Comparison of ENCODE assay signal across 16 cellular contexts in the genomic region with DNA sequence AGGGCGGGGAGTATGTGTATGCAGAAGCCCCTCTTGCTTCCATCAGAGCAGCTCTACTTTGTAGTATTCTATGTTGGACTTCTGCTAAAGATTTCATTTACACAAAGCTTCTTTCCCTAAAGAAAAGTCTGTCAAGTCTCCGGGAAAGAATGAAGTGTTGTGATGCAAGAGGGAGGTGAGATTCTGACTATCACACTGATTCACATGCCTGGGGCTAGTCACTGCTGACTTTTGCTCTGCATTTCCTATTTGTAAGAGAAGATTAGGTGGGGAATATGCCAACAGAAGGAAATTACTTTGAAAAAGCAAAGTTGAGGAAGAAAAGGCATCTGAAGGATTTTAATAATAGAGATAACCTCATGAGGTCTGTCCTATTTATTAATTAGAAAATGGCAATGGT.
DNase-seq lines count a peak whose midpoint lies in the region; ATAC-seq and TF ChIP-seq lines count a peak whose summit lies in the region.
"Had no signal": no experiment of that assay in that cellular context is flagged by ENCODE, and none has a peak within 500 bp of the region (broad histone marks: within the 10 kb centered on the region; RNA-seq: fewer than 3 reads in every experiment).

No MANE protein-coding gene starts in this region.

- intact Hi-C loops in uterus (cut with DNase I; ENCODE audit: low total_unique reads), result no loop called here

- no peak for DNase-seq in activated T-cell treated with anti-CD3 and anti-CD28 coated beads, Interleukin-2, amount 50 U/mL, for 72 hours
- DNase-seq in activated T-cell treated with anti-CD3 and anti-CD28 coated beads, Interleukin-2, amount 50 U/mL, for 4 hours, result no peak
- DNase-seq in RWPE1 (ENCODE audit: low spot score), result peak; percentile 66
- peak; percentile 63 for DNase-seq in fibroblast of mammary gland (ENCODE audit: low read depth)
- peak; percentile 65 for DNase-seq in renal cortical epithelial cell (ENCODE audit: low read depth)
- no peak for DNase-seq in uterus
- no peak for DNase-seq in stimulated activated CD4-positive, alpha-beta T cell treated with anti-CD3 and anti-CD28 coated beads, Interleukin-15, amount 100 ng/mL, for 24 hours
- DNase-seq: activated CD4-positive, CD25-positive, alpha-beta regulatory T cell; activated gamma-delta T cell; DND-41; hypothalamus; midbrain; NCI-H1048; NCI-H446 treated with DMSO at 0.1 percent for 48 hours had no signal

- CTCF ChIA-PET in RWPE1 (lab: Yijun Ruan, JAX), result no interaction called here

- H3K4me3 Mint-ChIP-seq in activated T-cell treated with anti-CD3 and anti-CD28 coated beads, Interleukin-2, amount 50 U/mL, for 72 hours, result no peak overlapping the region
- H3K4me3 Mint-ChIP-seq in activated T-cell treated with anti-CD3 and anti-CD28 coated beads, Interleukin-2, amount 50 U/mL, for 4 hours, result no peak overlapping the region
- H3K4me3 Mint-ChIP-seq: dendritic cell treated with granulocyte-macrophage colony-stimulating factor and Interleukin-4, amounts not matched to agents 40 ng/mL and 50 ng/mL, for 4 days had no signal

- H3K4me1 ChIP-seq in uterus, result no peaks in the 10 kb centered on the region

- H3K27ac Mint-ChIP-seq in activated T-cell treated with anti-CD3 and anti-CD28 coated beads, Interleukin-2, amount 50 U/mL, for 72 hours, result peak overlapping the region; percentile 71
- H3K27ac Mint-ChIP-seq: dendritic cell treated with granulocyte-macrophage colony-stimulating factor and Interleukin-4, amounts not matched to agents 40 ng/mL and 50 ng/mL, for 4 days had no signal

- no peak for TF ChIP-seq CTCF in RWPE1 (conservative IDR thresholded peaks at IDR 0.05; ENCODE audit: low read depth)
- TF ChIP-seq CTCF in fibroblast of mammary gland (conservative IDR thresholded peaks at IDR 0.05; ENCODE audit: control insufficient read depth, insufficient read depth, low read depth, low read length), result no peak
- TF ChIP-seq CTCF in uterus (IDR thresholded peaks at IDR 0.05), result no peak

- POLR2A ChIA-PET in RWPE1 (lab: Yijun Ruan, JAX; ENCODE audit: low non-redundant PET), result no interaction called here

- no peaks in the 10 kb centered on the region for H3K27me3 ChIP-seq in uterus

- H3K4me1 Mint-ChIP-seq in activated T-cell treated with anti-CD3 and anti-CD28 coated beads, Interleukin-2, amount 50 U/mL, for 72 hours (ENCODE audit: low read depth), result no peaks in the 10 kb centered on the region
- H3K4me1 Mint-ChIP-seq in activated T-cell treated with anti-CD3 and anti-CD28 coated beads, Interleukin-2, amount 50 U/mL, for 4 hours (ENCODE audit: low read depth), result no peaks in the 10 kb centered on the region

- ATAC-seq in activated T-cell treated with anti-CD3 and anti-CD28 coated beads, Interleukin-2, amount 50 U/mL, for 72 hours (replicated peaks in 1 of 2), result no peak
- ATAC-seq in activated T-cell treated with anti-CD3 and anti-CD28 coated beads, Interleukin-2, amount 50 U/mL, for 4 hours, result no peak
- ATAC-seq in HG02678 (IDR thresholded peaks at IDR 0.05; ENCODE audit: unreplicated experiment), result no peak

- no peaks in the 10 kb centered on the region for H3K27me3 Mint-ChIP-seq in activated T-cell treated with anti-CD3 and anti-CD28 coated beads, Interleukin-2, amount 50 U/mL, for 72 hours (ENCODE audit: low read depth)
- H3K27me3 Mint-ChIP-seq in activated T-cell treated with anti-CD3 and anti-CD28 coated beads, Interleukin-2, amount 50 U/mL, for 4 hours (ENCODE audit: low read depth), result no peaks in the 10 kb centered on the region
- H3K27me3 Mint-ChIP-seq: dendritic cell treated with granulocyte-macrophage colony-stimulating factor and Interleukin-4, amounts not matched to agents 40 ng/mL and 50 ng/mL, for 4 days had no signal

- TF ChIP-seq POLR2A in uterus (IDR thresholded peaks at IDR 0.05), result no peak

- no peaks in the 10 kb centered on the region for H3K9me3 ChIP-seq in uterus

- no peak overlapping the region for H3K27ac ChIP-seq in RWPE1
- no peak overlapping the region for H3K27ac ChIP-seq in uterus

- H3K9me3 Mint-ChIP-seq in activated T-cell treated with anti-CD3 and anti-CD28 coated beads, Interleukin-2, amount 50 U/mL, for 72 hours, result no peaks in the 10 kb centered on the region
- no peaks in the 10 kb centered on the region for H3K9me3 Mint-ChIP-seq in activated T-cell treated with anti-CD3 and anti-CD28 coated beads, Interleukin-2, amount 50 U/mL, for 4 hours
- H3K9me3 Mint-ChIP-seq: dendritic cell treated with granulocyte-macrophage colony-stimulating factor and Interleukin-4, amounts not matched to agents 40 ng/mL and 50 ng/mL, for 4 days had no signal

- no peaks in the 10 kb centered on the region for H3K36me3 ChIP-seq in uterus

- peaks cover 0 to 6% of the 10 kb centered on the region in 2 donors for H3K36me3 Mint-ChIP-seq in activated T-cell treated with anti-CD3 and anti-CD28 coated beads, Interleukin-2, amount 50 U/mL, for 72 hours (ENCODE audit: insufficient read depth in 2 of 2)
- H3K36me3 Mint-ChIP-seq in activated T-cell treated with anti-CD3 and anti-CD28 coated beads, Interleukin-2, amount 50 U/mL, for 4 hours (ENCODE audit: insufficient read depth), result peaks cover 46% of the 10 kb centered on the region

- H3K4me3 ChIP-seq in fibroblast of mammary gland (ENCODE audit: control insufficient read depth, low read depth, low read length) (no peak overlapping the region), uterus (no peak overlapping the region)

Comparison
In these comparisons a context has a peak if more than half of its experiments do, and no peak if none do; other contexts are left out.
1. DNase-seq: peak in RWPE1 (single experiment), fibroblast of mammary gland (single experiment) and renal cortical epithelial cell (single experiment); none in activated T-cell treated with anti-CD3 and anti-CD28 coated beads, Interleukin-2, amount 50 U/mL, for 72 hours (0 of 2), activated T-cell treated with anti-CD3 and anti-CD28 coated beads, Interleukin-2, amount 50 U/mL, for 4 hours (single experiment), uterus (0 of 2) and stimulated activated CD4-positive, alpha-beta T cell treated with anti-CD3 and anti-CD28 coated beads, Interleukin-15, amount 100 ng/mL, for 24 hours (single experiment).